28 cellular contexts compared by ENCODE assay signal in the genomic region with DNA sequence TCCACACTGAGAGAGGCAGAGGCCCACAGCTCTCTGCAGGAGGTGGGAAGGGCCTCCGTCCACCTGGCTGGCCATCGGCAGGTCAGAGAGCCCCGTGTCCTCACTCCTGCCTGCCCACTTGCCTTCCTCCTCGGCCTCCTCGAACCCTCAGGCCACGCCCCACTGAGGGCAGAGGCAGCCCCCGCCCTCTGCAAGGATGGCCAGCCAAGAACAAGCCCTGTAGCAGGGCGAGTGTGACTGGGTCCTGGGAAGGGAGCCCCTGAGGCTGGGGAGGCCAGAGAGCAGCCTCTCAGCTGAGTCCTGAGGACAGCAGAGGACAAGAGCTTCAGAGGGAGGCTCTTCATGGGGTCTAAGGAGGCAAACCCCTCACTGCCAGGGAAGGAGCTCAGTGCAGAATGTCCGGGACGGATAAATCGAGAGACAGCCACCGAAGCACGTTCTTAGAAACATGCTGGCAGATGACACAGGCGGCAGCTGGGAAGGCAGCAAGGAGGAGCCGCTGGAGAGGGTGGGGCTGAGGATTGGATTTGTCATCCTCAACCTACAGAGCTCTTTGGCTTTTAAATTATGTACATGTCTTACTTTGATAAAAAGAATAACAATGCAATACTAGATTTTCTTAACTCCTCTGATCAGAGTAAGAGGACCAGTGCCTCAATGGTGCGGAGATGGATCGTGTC. TPM values are rescaled to one million over a fixed set of nuclear protein-coding genes. Genes with fewer than 3 reads are reported as not detected.
"Had no signal": no experiment of that assay in that cellular context is flagged by ENCODE, and none has a peak within 500 bp of the region (broad histone marks: within the 10 kb centered on the region; RNA-seq: fewer than 3 reads in every experiment).

No MANE protein-coding gene starts in this region.

- H3K4me1 ChIP-seq: adrenal gland, body of pancreas, gastroesophageal sphincter, heart left ventricle, right atrium auricular region, spleen, vagina had no signal

- FAIRE-seq: colon, endometrium, kidney had no signal

- H3K36me3 ChIP-seq: adrenal gland, gastroesophageal sphincter, heart left ventricle, right atrium auricular region, spleen, thoracic aorta, vagina had no signal

- DNase-seq: activated CD4-positive, alpha-beta T cell treated with anti-CD3 and anti-CD28 coated beads for 4 hours; activated CD4-positive, alpha-beta T cell treated with anti-CD3 and anti-CD28 coated beads, Interleukin-2, amount 50 U/mL, for 4 hours; activated CD8-positive, alpha-beta memory T cell treated with anti-CD3 and anti-CD28 coated beads for 24 hours; activated effector memory CD4-positive, alpha-beta T cell treated with anti-CD3 and anti-CD28 coated beads, Interleukin-2, amount 50 U/mL, for 16 hours; activated naive CD4-positive, alpha-beta T cell treated with anti-CD3 and anti-CD28 coated beads for 36 hours; activated naive CD8-positive, alpha-beta T cell treated with anti-CD3 and anti-CD28 coated beads for 36 hours; adrenal gland; aorta; body of pancreas; dermis blood vessel endothelial cell; effector CD4-positive, alpha-beta T cell; heart left ventricle; hypothalamus; immature natural killer cell; kidney; left colon; naive thymus-derived CD8-positive, alpha-beta T cell; spleen; stimulated activated CD4-positive, alpha-beta T cell treated with anti-CD3 and anti-CD28 coated beads, Interleukin-2, amount 100 ng/mL, for 48 hours; stimulated activated naive CD8-positive, alpha-beta T cell treated with anti-CD3 and anti-CD28 coated beads, Interleukin-15, Interleukin-2, amounts not matched to agents 100 U/mL and 50 U/mL, for 24 hours; T-cell had no signal

- ATAC-seq: body of pancreas; gastroesophageal sphincter; heart left ventricle; left colon; naive thymus-derived CD8-positive, alpha-beta T cell; stimulated activated naive CD8-positive, alpha-beta T cell treated with anti-CD3 and anti-CD28 coated beads, Interleukin-15, Interleukin-2, amounts not matched to agents 100 U/mL and 50 U/mL, for 24 hours; T-cell had no signal

- H3K27me3 ChIP-seq: body of pancreas, right atrium auricular region, vagina had no signal

- H3K4me3 ChIP-seq: adrenal gland, body of pancreas, gastroesophageal sphincter, heart left ventricle, right atrium auricular region, spleen, thoracic aorta, vagina had no signal

- H3K9me3 ChIP-seq: adrenal gland, body of pancreas, gastroesophageal sphincter, heart left ventricle, right atrium auricular region, spleen, thoracic aorta, vagina had no signal

- H3K27ac ChIP-seq: adrenal gland, body of pancreas, epithelial cell of prostate, gastroesophageal sphincter, heart left ventricle, right atrium auricular region, spleen, thoracic aorta, vagina had no signal

RNA-seq across cellular contexts. Expression of gene GNAS-AS1, which starts 53.2 kb away (rescaled TPM):
- total RNA-seq: dermis blood vessel endothelial cell, right atrium auricular region, vagina had no signal
- polyA plus RNA-seq: immature natural killer cell had no signal
